ENCODE assay signal across 2 cellular contexts in genomic region chr1:3542635-3543034, GRCh38.
TF ChIP-seq lines count a peak whose summit lies in the region.

No MANE protein-coding gene starts in this region.

TF ChIP-seq in HepG2, 621 proteins besides CTCF, POLR2A, EP300 and RAD21:
- TF ChIP-seq MAF1 (CRISPR knock-in tag; IDR thresholded peaks at IDR 0.05; ENCODE audit: borderline replicate concordance) (no peak), RBM22 (optimal IDR thresholded peaks at IDR 0.05; ENCODE audit: low read length) (peak; percentile 0)

TF ChIP-seq in H1, 55 proteins besides CTCF, POLR2A, EP300 and RAD21:
- TF ChIP-seq CREB1 (IDR thresholded peaks at IDR 0.05) (no peak), HDAC6 (IDR thresholded peaks at IDR 0.05; ENCODE audit: low read depth, low read length) (no peak), BRCA1 (IDR thresholded peaks at IDR 0.05; ENCODE audit: low read depth, low read length) (no peak), GABPA (IDR thresholded peaks at IDR 0.05; ENCODE audit: borderline replicate concordance, insufficient read depth, low read length) (no peak), MAX (IDR thresholded peaks at IDR 0.05) (no peak), GTF2F1 (IDR thresholded peaks at IDR 0.05; ENCODE audit: borderline replicate concordance, low read depth, low read length) (no peak), CHD7 (IDR thresholded peaks at IDR 0.05; ENCODE audit: insufficient replicate concordance, low read length) (no peak), TAF7 (optimal IDR thresholded peaks at IDR 0.05; ENCODE audit: borderline replicate concordance, low read depth, low read length) (no peak), SUZ12 (IDR thresholded peaks at IDR 0.05; ENCODE audit: low read length) (no peak), SAP30 (IDR thresholded peaks at IDR 0.05; ENCODE audit: insufficient read depth, insufficient replicate concordance, low read length) (no peak), SP4 (IDR thresholded peaks at IDR 0.05; ENCODE audit: low read length) (no peak), CTBP2 (IDR thresholded peaks at IDR 0.05; ENCODE audit: borderline replicate concordance, insufficient read depth, insufficient read length, low read length) (no peak), ATF3 (IDR thresholded peaks at IDR 0.05; ENCODE audit: insufficient read depth, low read depth, low read length) (no peak)
